Comparison of ENCODE assay signal across 17 cellular contexts in genomic region chr12:6786416-6787094, GRCh38. TPM values are rescaled to one million over a fixed set of nuclear protein-coding genes. Genes with fewer than 3 reads are reported as not detected.
DNase-seq lines count a peak whose midpoint lies in the region; ATAC-seq, FAIRE-seq and TF ChIP-seq lines count a peak whose summit lies in the region.
"Had no signal": no experiment of that assay in that cellular context is flagged by ENCODE, and none has a peak within 500 bp of the region (broad histone marks: within the 10 kb centered on the region; RNA-seq: fewer than 3 reads in every experiment).

No MANE protein-coding gene starts in this region.

- H3K4me1 ChIP-seq in astrocyte (ENCODE audit: insufficient read depth, low read length) = no peaks in the 10 kb centered on the region
- H3K4me1 ChIP-seq in spleen = peaks cover 0 to 54% (median 29%) of the 10 kb centered on the region in 6 donors
- H3K4me1 ChIP-seq in small intestine (ENCODE audit: control insufficient read depth in 2 of 2, insufficient read depth in 1 of 2, low read depth in 1 of 2, low read length in 1 of 2) = no peaks in the 10 kb centered on the region
- H3K4me1 ChIP-seq: suprapubic skin had no signal

- peak overlapping the region; percentile 76 for H3K27ac Mint-ChIP-seq in activated T-cell treated with anti-CD3 and anti-CD28 coated beads, Interleukin-2, amount 50 U/mL, for 24 hours
- no peak overlapping the region for H3K27ac Mint-ChIP-seq in astrocyte (ENCODE audit: unreplicated experiment)

- H3K27me3 Mint-ChIP-seq in activated T-cell treated with anti-CD3 and anti-CD28 coated beads, Interleukin-2, amount 50 U/mL, for 24 hours = no peaks in the 10 kb centered on the region
- H3K27me3 Mint-ChIP-seq in astrocyte (ENCODE audit: low read depth, unreplicated experiment) = peaks cover 16% of the 10 kb centered on the region

- no peak for DNase-seq in activated T-cell treated with anti-CD3 and anti-CD28 coated beads, Interleukin-2, amount 50 U/mL, for 24 hours
- DNase-seq in activated T-cell treated with anti-CD3 and anti-CD28 coated beads, Interleukin-2, amount 50 U/mL, for 1 hour = no peak
- no peak for DNase-seq in astrocyte (ENCODE audit: low read depth)
- DNase-seq in spleen = no peak
- no peak for DNase-seq in NCI-H524 (lab: John Stamatoyannopoulos, UW)
- no peak for DNase-seq in small intestine
- DNase-seq: effector CD8-positive, alpha-beta T cell; left colon; NCI-H146; NCI-H524 treated with DMSO at 0.1 percent for 48 hours; PC-9 had no signal

- H3K9me3 ChIP-seq in KOPT-K1 (ENCODE audit: insufficient read depth, low read length, poor library complexity, severe bottlenecking) (no peaks in the 10 kb centered on the region), astrocyte (ENCODE audit: insufficient read depth, low read depth, low read length) (no peaks in the 10 kb centered on the region), spleen (no peaks in the 10 kb centered on the region), small intestine (ENCODE audit: control insufficient read depth, low read depth) (no peaks in the 10 kb centered on the region)
- H3K9me3 ChIP-seq: suprapubic skin had no signal

- no peak for ATAC-seq in GM19467 (IDR thresholded peaks at IDR 0.05; ENCODE audit: unreplicated experiment)
- ATAC-seq: left colon had no signal

- H3K36me3 Mint-ChIP-seq in activated T-cell treated with anti-CD3 and anti-CD28 coated beads, Interleukin-2, amount 50 U/mL, for 24 hours (ENCODE audit: low read depth) = peaks cover 16% of the 10 kb centered on the region
- no peaks in the 10 kb centered on the region for H3K36me3 Mint-ChIP-seq in astrocyte (ENCODE audit: low read depth, unreplicated experiment)

- intact Hi-C loops in spleen (cut with DNase I; ENCODE audit: low total_unique reads) = no loop called here

- TF ChIP-seq CTCF in astrocyte (IDR thresholded peaks at IDR 0.05; ENCODE audit: insufficient read depth, low read depth, low read length) (no peak), spleen (IDR thresholded peaks at IDR 0.05 in 8 of 11, conservative IDR thresholded peaks at IDR 0.05 in 3 of 11) (no peak)

- no peaks in the 10 kb centered on the region for H3K79me2 ChIP-seq in astrocyte (ENCODE audit: insufficient read depth, low read length)

- no peak overlapping the region for H3K4me2 ChIP-seq in astrocyte (ENCODE audit: low read length)
- H3K4me2 ChIP-seq: PC-9 had no signal

- WGBS in spleen, 5 donors = 51 to 65% (median 61%) methylated on average over 9 of the region's 9 CpGs
- WGBS in small intestine, 3 donors = 64 to 83% (median 77%) methylated on average over 9 of the region's 9 CpGs

- peak overlapping the region; percentile 15 for H2AFZ ChIP-seq in astrocyte (ENCODE audit: low read depth, low read length)
- H2AFZ ChIP-seq: PC-9 had no signal

- H3K9me3 Mint-ChIP-seq in activated T-cell treated with anti-CD3 and anti-CD28 coated beads, Interleukin-2, amount 50 U/mL, for 24 hours = no peaks in the 10 kb centered on the region
- H3K9me3 Mint-ChIP-seq in astrocyte (ENCODE audit: unreplicated experiment) = peaks cover 2% of the 10 kb centered on the region

- H3K4me1 Mint-ChIP-seq in activated T-cell treated with anti-CD3 and anti-CD28 coated beads, Interleukin-2, amount 50 U/mL, for 24 hours (ENCODE audit: low read depth) = peaks cover 68% of the 10 kb centered on the region
- peaks cover 4% of the 10 kb centered on the region for H3K4me1 Mint-ChIP-seq in astrocyte (ENCODE audit: low read depth, unreplicated experiment)

- FAIRE-seq in astrocyte (lab: Jason Lieb, UNC) = no peak
- no peak for FAIRE-seq in small intestine (lab: Jason Lieb, UNC)
- FAIRE-seq: G401.6 had no signal

- H3K4me3 ChIP-seq in astrocyte (ENCODE audit: insufficient read depth, low read depth, low read length) = no peak overlapping the region
- H3K4me3 ChIP-seq in spleen = no peak overlapping the region
- H3K4me3 ChIP-seq in small intestine (ENCODE audit: low read depth in 1 of 2, low read length in 2 of 2) = no peak overlapping the region
- H3K4me3 ChIP-seq: PC-9, suprapubic skin had no signal

- no peak for TF ChIP-seq POLR2A in spleen (IDR thresholded peaks at IDR 0.05)

- no peaks in the 10 kb centered on the region for H4K20me1 ChIP-seq in astrocyte (ENCODE audit: insufficient read depth, low read length)

- peak overlapping the region; percentile 62 for H3K27ac ChIP-seq in KOPT-K1 (ENCODE audit: low read depth, low read length, poor library complexity, severe bottlenecking)
- H3K27ac ChIP-seq in astrocyte (ENCODE audit: low read depth, low read length) = no peak overlapping the region
- H3K27ac ChIP-seq in spleen = peak overlapping the region in 5 of 8 donors; percentile 31 to 49 (median 43)
- peak overlapping the region in 1 of 2 donors; percentile 28 for H3K27ac ChIP-seq in small intestine (ENCODE audit: low read depth in 1 of 2, low read length in 1 of 2)
- H3K27ac ChIP-seq: HL-60, PC-9, suprapubic skin had no signal

- H3K36me3 ChIP-seq in KOPT-K1 (ENCODE audit: insufficient read depth, low read length) = no peaks in the 10 kb centered on the region
- no peaks in the 10 kb centered on the region for H3K36me3 ChIP-seq in astrocyte (ENCODE audit: insufficient read depth, low read length)
- H3K36me3 ChIP-seq in spleen = no peaks in the 10 kb centered on the region
- H3K36me3 ChIP-seq in small intestine (ENCODE audit: control insufficient read depth in 2 of 2, insufficient read depth in 2 of 2, low read length in 2 of 2) = no peaks in the 10 kb centered on the region
- H3K36me3 ChIP-seq: suprapubic skin had no signal

- peak overlapping the region; percentile 39 for H3K4me3 Mint-ChIP-seq in activated T-cell treated with anti-CD3 and anti-CD28 coated beads, Interleukin-2, amount 50 U/mL, for 24 hours
- H3K4me3 Mint-ChIP-seq in astrocyte (ENCODE audit: unreplicated experiment) = no peak overlapping the region

- H3K9ac ChIP-seq in astrocyte (ENCODE audit: low read length) = no peak overlapping the region

- H3K27me3 ChIP-seq in astrocyte (ENCODE audit: insufficient read depth, low read length) = no peaks in the 10 kb centered on the region
- H3K27me3 ChIP-seq in spleen (replicated peaks in 1 of 7) = no peaks in the 10 kb centered on the region
- H3K27me3 ChIP-seq in small intestine (ENCODE audit: control insufficient read depth in 2 of 2, insufficient read depth in 2 of 2, low read length in 2 of 2) = no peaks in the 10 kb centered on the region
- H3K27me3 ChIP-seq: suprapubic skin had no signal

RNA-seq across cellular contexts. Expression of gene CD4, which starts 2.8 kb away (rescaled TPM):
- total RNA-seq in astrocyte = 0.54 and 0.72 TPM in 2 replicates
- 100 to 1,000 TPM; 104 to 207 (median 180) TPM for total RNA-seq in spleen
- polyA plus RNA-seq in spleen = 10 to 100 TPM; 21.8 to 32.8 (median 23.3) TPM
- 1 to 10 TPM in 2 of 3 donors, under 1 TPM in 1; 0.89 to 7.8 (median 5.1) TPM for polyA plus RNA-seq in small intestine
- total RNA-seq: A673 had no signal

RNA-seq across cellular contexts. Expression of gene LAG3, which starts 14.2 kb away (rescaled TPM):
- total RNA-seq in astrocyte = 2.0 TPM in 2 replicates
- total RNA-seq in spleen = 10 to 100 TPM in 6 of 7 donors, 1 to 10 TPM in 1; 9.4 to 29.4 (median 17.9) TPM
- 1 to 10 TPM; 3.7 to 4.7 (median 4.5) TPM for polyA plus RNA-seq in spleen
- 1 to 10 TPM in 1 of 3 donors, under 1 TPM in 2; 0.67 to 5.9 (median 0.76) TPM for polyA plus RNA-seq in small intestine

RNA-seq across cellular contexts. Expression of gene PTMS, which starts 20.4 kb away (rescaled TPM):
- total RNA-seq in astrocyte (504 and 510 TPM in 2 replicates), spleen (100 to 1,000 TPM in 1 of 7 donors, 10 to 100 TPM in 6; 47.4 to 130 (median 89.1) TPM)
- polyA plus RNA-seq in spleen (100 to 1,000 TPM in 2 of 3 donors, 10 to 100 TPM in 1; 70.5 to 169 (median 102) TPM), small intestine (100 to 1,000 TPM in 1 of 3 donors, 10 to 100 TPM in 2; 34.0 to 204 (median 85.9) TPM)

RNA-seq across cellular contexts. Expression of gene MLF2, which starts 33.6 kb away (rescaled TPM):
- 302 and 316 TPM in 2 replicates for total RNA-seq in astrocyte
- total RNA-seq in spleen = 100 to 1,000 TPM in 5 of 7 donors, 10 to 100 TPM in 2; 85.4 to 123 (median 104) TPM
- polyA plus RNA-seq in spleen = 100 to 1,000 TPM in 2 of 3 donors, 10 to 100 TPM in 1; 78.0 to 116 (median 101) TPM
- polyA plus RNA-seq in small intestine = 100 to 1,000 TPM; 163 to 233 (median 204) TPM

RNA-seq across cellular contexts. Expression of gene GPR162, which starts 35.1 kb away (rescaled TPM):
- total RNA-seq in astrocyte = 6.0 and 6.2 TPM in 2 replicates
- total RNA-seq in spleen = 1 to 10 TPM; 2.1 to 7.1 (median 4.0) TPM
- polyA plus RNA-seq in spleen = 10 to 100 TPM in 2 of 3 donors, 1 to 10 TPM in 1; 5.0 to 14.7 (median 10.3) TPM
- polyA plus RNA-seq in small intestine = 1 to 10 TPM in 2 of 3 donors, not detected in 1; 1.1 to 6.7 TPM

Comparison
In these comparisons a context has a peak if more than half of its experiments do, and no peak if none do; other contexts are left out.
1. RNA of gene CD4, which starts 2.8 kb away (total RNA-seq): 104 to 207 TPM in spleen; 0.54 to 0.72 TPM in astrocyte; every median in the first group is over 10 times any median in the second.